Comparison of ENCODE assay signal across 25 cellular contexts in genomic region chr7:30841801-30842541, GRCh38.
A peak's percentile ranks its signal among the peaks of the same experiment; 100 is the strongest.
DNase-seq lines count a peak whose midpoint lies in the region; ATAC-seq and TF ChIP-seq lines count a peak whose summit lies in the region.
"Had no signal": no experiment of that assay in that cellular context is flagged by ENCODE, and none has a peak within 500 bp of the region (broad histone marks: within the 10 kb centered on the region; RNA-seq: fewer than 3 reads in every experiment).

No MANE protein-coding gene starts in this region.

- H3K4me1 Mint-ChIP-seq in activated CD4-positive, alpha-beta memory T cell treated with anti-CD3 and anti-CD28 coated beads for 36 hours (ENCODE audit: low read depth), result no peaks in the 10 kb centered on the region
- no peaks in the 10 kb centered on the region for H3K4me1 Mint-ChIP-seq in activated CD4-positive, alpha-beta memory T cell treated with anti-CD3 and anti-CD28 coated beads, Interleukin-2, amount 10 ng/mL, durations not matched to agents 7 days and 5 days
- H3K4me1 Mint-ChIP-seq: CD4-positive, alpha-beta memory T cell had no signal

- no peak overlapping the region for H3K4me3 ChIP-seq in gastroesophageal sphincter
- no peak overlapping the region for H3K4me3 ChIP-seq in upper lobe of left lung
- H3K4me3 ChIP-seq: BLaER1 treated with 17β-estradiol and CSF1 and Interleukin-3, amounts not matched to agents 10 nM and 100 nM; GM23338; HAP-1; K562; MG63 had no signal

- TF ChIP-seq EP300 in gastroesophageal sphincter (IDR thresholded peaks at IDR 0.05) (no peak), upper lobe of left lung (IDR thresholded peaks at IDR 0.05) (no peak)

- ATAC-seq in gastroesophageal sphincter (no peak), upper lobe of left lung (ENCODE audit: low FRiP score in 2 of 2) (no peak)
- ATAC-seq: GM23338, HepG2, K562 had no signal

- no peak for TF ChIP-seq CTCF in gastroesophageal sphincter (IDR thresholded peaks at IDR 0.05)
- TF ChIP-seq CTCF in upper lobe of left lung (IDR thresholded peaks at IDR 0.05), result no peak

- CTCF ChIA-PET in activated CD4-positive, alpha-beta memory T cell treated with anti-CD3 and anti-CD28 coated beads for 36 hours (lab: Charles Lee), result interaction anchor here (0.6 kb wide), 1 partner anchor 16 kb away, joined by 3 read pairs; no protein-coding TSS in a partner anchor
- CTCF ChIA-PET in activated CD4-positive, alpha-beta memory T cell treated with anti-CD3 and anti-CD28 coated beads, Interleukin-2, amount 10 ng/mL, durations not matched to agents 7 days and 5 days (lab: Charles Lee), result no interaction called here

- H3K27me3 ChIP-seq in gastroesophageal sphincter (no peaks in the 10 kb centered on the region), upper lobe of left lung (no peaks in the 10 kb centered on the region)
- H3K27me3 ChIP-seq: BLaER1 treated with 17β-estradiol and CSF1 and Interleukin-3, amounts not matched to agents 10 nM and 100 nM; MG63 had no signal

- no peaks in the 10 kb centered on the region for H3K36me3 Mint-ChIP-seq in activated CD4-positive, alpha-beta memory T cell treated with anti-CD3 and anti-CD28 coated beads for 36 hours
- no peaks in the 10 kb centered on the region for H3K36me3 Mint-ChIP-seq in activated CD4-positive, alpha-beta memory T cell treated with anti-CD3 and anti-CD28 coated beads, Interleukin-2, amount 10 ng/mL, durations not matched to agents 7 days and 5 days (ENCODE audit: low read depth)
- H3K36me3 Mint-ChIP-seq: CD4-positive, alpha-beta memory T cell had no signal

- H3K9me3 ChIP-seq in gastroesophageal sphincter, result no peaks in the 10 kb centered on the region
- no peaks in the 10 kb centered on the region for H3K9me3 ChIP-seq in upper lobe of left lung
- H3K9me3 ChIP-seq: BLaER1 treated with 17β-estradiol and CSF1 and Interleukin-3, amounts not matched to agents 10 nM and 100 nM; HAP-1; MG63 had no signal

- H3K4me1 ChIP-seq in gastroesophageal sphincter, result peaks cover 14 to 68% (median 38%) of the 10 kb centered on the region in 3 donors
- peaks cover 21 to 54% (median 43%) of the 10 kb centered on the region in 4 donors for H3K4me1 ChIP-seq in upper lobe of left lung
- H3K4me1 ChIP-seq: HAP-1 had no signal

- H3K9me3 Mint-ChIP-seq in activated CD4-positive, alpha-beta memory T cell treated with anti-CD3 and anti-CD28 coated beads for 36 hours, result no peaks in the 10 kb centered on the region
- H3K9me3 Mint-ChIP-seq in activated CD4-positive, alpha-beta memory T cell treated with anti-CD3 and anti-CD28 coated beads, Interleukin-2, amount 10 ng/mL, durations not matched to agents 7 days and 5 days, result no peaks in the 10 kb centered on the region
- H3K9me3 Mint-ChIP-seq: GM23338 had no signal

- H3K4me3 Mint-ChIP-seq in activated CD4-positive, alpha-beta memory T cell treated with anti-CD3 and anti-CD28 coated beads for 36 hours, result no peak overlapping the region
- H3K4me3 Mint-ChIP-seq in activated CD4-positive, alpha-beta memory T cell treated with anti-CD3 and anti-CD28 coated beads, Interleukin-2, amount 10 ng/mL, durations not matched to agents 7 days and 5 days, result no peak overlapping the region
- H3K4me3 Mint-ChIP-seq: CD4-positive, alpha-beta memory T cell; GM23338 had no signal

- 87% methylated on average over 2 to 6 of the region's 7 CpGs for WGBS in gastroesophageal sphincter (ENCODE audit: low coverage in 1 of 2), 2 donors
- WGBS in upper lobe of left lung, 2 donors, result 92 to 93% methylated on average over 7 of the region's 7 CpGs

- peak overlapping the region in 3 of 4 donors; percentile 91 to 93 (median 92) for H3K27ac ChIP-seq in gastroesophageal sphincter
- peak overlapping the region; percentile 12 to 92 (median 52) for H3K27ac ChIP-seq in upper lobe of left lung
- H3K27ac ChIP-seq: 22Rv1; BLaER1 treated with 17β-estradiol and CSF1 and Interleukin-3, amounts not matched to agents 10 nM and 100 nM; HL-60 had no signal

- TF ChIP-seq POLR2A in gastroesophageal sphincter (IDR thresholded peaks at IDR 0.05) (no peak), upper lobe of left lung (IDR thresholded peaks at IDR 0.05) (no peak)

- intact Hi-C loops in activated CD4-positive, alpha-beta memory T cell treated with anti-CD3 and anti-CD28 coated beads for 36 hours (cut with micrococcal nuclease), result no loop called here

- POLR2A ChIA-PET in activated CD4-positive, alpha-beta memory T cell treated with anti-CD3 and anti-CD28 coated beads for 36 hours (lab: Charles Lee), result no interaction called here
- POLR2A ChIA-PET in activated CD4-positive, alpha-beta memory T cell treated with anti-CD3 and anti-CD28 coated beads, Interleukin-2, amount 10 ng/mL, durations not matched to agents 7 days and 5 days (lab: Charles Lee), result no interaction called here

- H3K36me3 ChIP-seq in gastroesophageal sphincter (peaks cover 0 to 40% of the 10 kb centered on the region in 2 donors), upper lobe of left lung (peaks cover 0 to 13% (median 6%) of the 10 kb centered on the region in 4 donors)
- H3K36me3 ChIP-seq: BLaER1 treated with 17β-estradiol and CSF1 and Interleukin-3, amounts not matched to agents 10 nM and 100 nM; HAP-1; MG63 had no signal

- peak; percentile 6 for DNase-seq in activated CD4-positive, alpha-beta memory T cell treated with anti-CD3 and anti-CD28 coated beads for 36 hours
- DNase-seq in activated CD4-positive, alpha-beta memory T cell treated with anti-CD3 and anti-CD28 coated beads, Interleukin-2, amount 10 ng/mL, durations not matched to agents 7 days and 5 days, result no peak
- peak; percentile 19 for DNase-seq in midbrain (lab: John Stamatoyannopoulos, UW)
- no peak for DNase-seq in upper lobe of left lung
- no peak for DNase-seq in COR-L47 (lab: John Stamatoyannopoulos, UW)
- DNase-seq in NCI-H146 (lab: John Stamatoyannopoulos, UW), result no peak
- no peak for DNase-seq in activated T-cell treated with anti-CD3 and anti-CD28 coated beads, Interleukin-2, amount 50 U/mL, for 48 hours
- DNase-seq: ACHN; CD4-positive, alpha-beta memory T cell; DMS153; MG63; NCI-H1417 treated with DMSO at 0.1 percent for 48 hours; NCI-H187 treated with DMSO at 0.1 percent for 48 hours; NCI-H2107; NCI-H446 treated with DMSO at 0.1 percent for 48 hours; NCI-H526 treated with DMSO at 0.1 percent for 48 hours; Right ventricle myocardium superior had no signal

- H3K27me3 Mint-ChIP-seq in activated CD4-positive, alpha-beta memory T cell treated with anti-CD3 and anti-CD28 coated beads for 36 hours, result no peaks in the 10 kb centered on the region
- H3K27me3 Mint-ChIP-seq in activated CD4-positive, alpha-beta memory T cell treated with anti-CD3 and anti-CD28 coated beads, Interleukin-2, amount 10 ng/mL, durations not matched to agents 7 days and 5 days, result no peaks in the 10 kb centered on the region
- H3K27me3 Mint-ChIP-seq: CD4-positive, alpha-beta memory T cell had no signal

- H3K27ac Mint-ChIP-seq in activated CD4-positive, alpha-beta memory T cell treated with anti-CD3 and anti-CD28 coated beads for 36 hours, result no peak overlapping the region
- no peak overlapping the region for H3K27ac Mint-ChIP-seq in activated CD4-positive, alpha-beta memory T cell treated with anti-CD3 and anti-CD28 coated beads, Interleukin-2, amount 10 ng/mL, durations not matched to agents 7 days and 5 days
- H3K27ac Mint-ChIP-seq: CD4-positive, alpha-beta memory T cell; GM23338 had no signal

Comparison
In these comparisons a context has a peak if more than half of its experiments do, and no peak if none do; other contexts are left out.
1. DNase-seq: peak in activated CD4-positive, alpha-beta memory T cell treated with anti-CD3 and anti-CD28 coated beads for 36 hours (single experiment) and midbrain (single experiment); none in activated CD4-positive, alpha-beta memory T cell treated with anti-CD3 and anti-CD28 coated beads, Interleukin-2, amount 10 ng/mL, durations not matched to agents 7 days and 5 days (single experiment), upper lobe of left lung (0 of 2), COR-L47 (single experiment), NCI-H146 (single experiment) and activated T-cell treated with anti-CD3 and anti-CD28 coated beads, Interleukin-2, amount 50 U/mL, for 48 hours (0 of 2).